In genomic region chr17:40061532-40062038, GRCh38 we compare ENCODE assay signal across 11 cellular contexts. TPM values are rescaled to one million over a fixed set of nuclear protein-coding genes. Genes with fewer than 3 reads are reported as not detected.
DNase-seq lines count a peak whose midpoint lies in the region; ATAC-seq and TF ChIP-seq lines count a peak whose summit lies in the region.
"Had no signal": no experiment of that assay in that cellular context is flagged by ENCODE, and none has a peak within 500 bp of the region (broad histone marks: within the 10 kb centered on the region; RNA-seq: fewer than 3 reads in every experiment).

No MANE protein-coding gene starts in this region.

- no peaks in the 10 kb centered on the region for H3K9me3 Mint-ChIP-seq in activated naive CD8-positive, alpha-beta T cell treated with anti-CD3 and anti-CD28 coated beads, Interleukin-2, amount 10 ng/mL, durations not matched to agents 7 days and 5 days
- H3K9me3 Mint-ChIP-seq in mesothelial cell of epicardium = no peaks in the 10 kb centered on the region

- H3K4me1 ChIP-seq in heart right ventricle (peaks cover 26 to 62% (median 48%) of the 10 kb centered on the region in 9 donors), tibial artery (peaks cover 0 to 45% (median 31%) of the 10 kb centered on the region in 4 donors), breast epithelium (peaks cover 8 to 18% of the 10 kb centered on the region in 2 donors)

- peak overlapping the region; percentile 21 for H3K27ac Mint-ChIP-seq in activated naive CD8-positive, alpha-beta T cell treated with anti-CD3 and anti-CD28 coated beads, Interleukin-2, amount 10 ng/mL, durations not matched to agents 7 days and 5 days
- peak overlapping the region; percentile 76 for H3K27ac Mint-ChIP-seq in mesothelial cell of epicardium

- H3K36me3 Mint-ChIP-seq in activated naive CD8-positive, alpha-beta T cell treated with anti-CD3 and anti-CD28 coated beads, Interleukin-2, amount 10 ng/mL, durations not matched to agents 7 days and 5 days = no peaks in the 10 kb centered on the region
- no peaks in the 10 kb centered on the region for H3K36me3 Mint-ChIP-seq in mesothelial cell of epicardium

- TF ChIP-seq CTCF in heart right ventricle (IDR thresholded peaks at IDR 0.05) (no peak), mesothelial cell of epicardium (IDR thresholded peaks at IDR 0.05; ENCODE audit: unreplicated experiment) (no peak), tibial artery (IDR thresholded peaks at IDR 0.05) (no peak), breast epithelium (IDR thresholded peaks at IDR 0.05) (no peak)

- POLR2A ChIA-PET in activated naive CD8-positive, alpha-beta T cell treated with anti-CD3 and anti-CD28 coated beads, Interleukin-2, amount 10 ng/mL, durations not matched to agents 7 days and 5 days (lab: Charles Lee) = no interaction called here

- no peaks in the 10 kb centered on the region for H3K27me3 ChIP-seq in heart right ventricle
- no peaks in the 10 kb centered on the region for H3K27me3 ChIP-seq in tibial artery
- no peaks in the 10 kb centered on the region for H3K27me3 ChIP-seq in breast epithelium
- H3K27me3 ChIP-seq: adrenal gland, testis had no signal

- no peak overlapping the region for H3K4me3 ChIP-seq in heart right ventricle
- no peak overlapping the region for H3K4me3 ChIP-seq in tibial artery
- no peak overlapping the region for H3K4me3 ChIP-seq in breast epithelium

- peaks cover 27% of the 10 kb centered on the region for H3K4me1 Mint-ChIP-seq in activated naive CD8-positive, alpha-beta T cell treated with anti-CD3 and anti-CD28 coated beads, Interleukin-2, amount 10 ng/mL, durations not matched to agents 7 days and 5 days
- peaks cover 34% of the 10 kb centered on the region for H3K4me1 Mint-ChIP-seq in mesothelial cell of epicardium

- TF ChIP-seq POLR2A in breast epithelium (IDR thresholded peaks at IDR 0.05) = no peak

- H3K9me3 ChIP-seq in heart right ventricle (no peaks in the 10 kb centered on the region), tibial artery (no peaks in the 10 kb centered on the region), breast epithelium (no peaks in the 10 kb centered on the region)
- H3K9me3 ChIP-seq: adrenal gland, testis had no signal

- 82 to 87% methylated on average over 11 of the region's 11 CpGs for WGBS in heart right ventricle, 2 donors

- DNase-seq in heart right ventricle (peak in 1 of 2 donors; percentile 3), cardiac septum (ENCODE audit: low spot score) (no peak), mesothelial cell of epicardium (ENCODE audit: low spot score in 2 of 2, unreplicated experiment in 2 of 2) (no peak), tibial artery (no peak), breast epithelium (ENCODE audit: low spot score in 2 of 2) (no peak)
- DNase-seq in activated naive CD8-positive, alpha-beta T cell treated with anti-CD3 and anti-CD28 coated beads, Interleukin-2, amount 10 ng/mL, durations not matched to agents 7 days and 5 days = no peak
- DNase-seq: NK-92 treated with Interleukin-12 subunit alpha and Interleukin-12 subunit beta, amount 100 ng/mL, for 24 hours; testis had no signal

- no peak for ATAC-seq in heart right ventricle
- no peak for ATAC-seq in activated naive CD8-positive, alpha-beta T cell treated with anti-CD3 and anti-CD28 coated beads, Interleukin-2, amount 10 ng/mL, durations not matched to agents 7 days and 5 days (ENCODE audit: low read depth)
- ATAC-seq in HG02759 (IDR thresholded peaks at IDR 0.05; ENCODE audit: unreplicated experiment) = no peak
- no peak for ATAC-seq in HG02970 (IDR thresholded peaks at IDR 0.05; ENCODE audit: low FRiP score, unreplicated experiment)

- H3K4me3 Mint-ChIP-seq in activated naive CD8-positive, alpha-beta T cell treated with anti-CD3 and anti-CD28 coated beads, Interleukin-2, amount 10 ng/mL, durations not matched to agents 7 days and 5 days = peak overlapping the region; percentile 85
- H3K4me3 Mint-ChIP-seq in mesothelial cell of epicardium = peak overlapping the region; percentile 80

- intact Hi-C loops in heart right ventricle (cut with DNase I) = loop anchor here in 9 of 10 donors (1.0 to 10.0 kb wide), 7 partner anchors 14 to 53 kb away; no protein-coding TSS in a partner anchor
- intact Hi-C loops in cardiac septum (cut with DNase I) = no loop called here
- intact Hi-C loops in tibial artery (cut with DNase I; ENCODE audit: low total_unique reads) = loop anchor here (5.0 kb wide), 1 partner anchor 51 kb away; no protein-coding TSS in a partner anchor
- intact Hi-C loops in breast epithelium (cut with DNase I; ENCODE audit: low total_unique reads) = loop anchor here (10.0 kb wide), 1 partner anchor 53 kb away; no protein-coding TSS in a partner anchor

- peaks cover 33% of the 10 kb centered on the region for H3K27me3 Mint-ChIP-seq in activated naive CD8-positive, alpha-beta T cell treated with anti-CD3 and anti-CD28 coated beads, Interleukin-2, amount 10 ng/mL, durations not matched to agents 7 days and 5 days
- peaks cover 16% of the 10 kb centered on the region for H3K27me3 Mint-ChIP-seq in mesothelial cell of epicardium (ENCODE audit: low read depth)

- H3K27ac ChIP-seq in heart right ventricle (peak overlapping the region in 6 of 10 donors; percentile 66 to 99 (median 84)), tibial artery (peak overlapping the region; percentile 77 to 94), breast epithelium (peak overlapping the region in 1 of 2 donors; percentile 32)

- H3K36me3 ChIP-seq in heart right ventricle (no peaks in the 10 kb centered on the region), tibial artery (no peaks in the 10 kb centered on the region), breast epithelium (no peaks in the 10 kb centered on the region)
- H3K36me3 ChIP-seq: adrenal gland had no signal

RNA-seq across cellular contexts. Expression of gene THRA, which starts 1.2 kb away (rescaled TPM):
- total RNA-seq in heart right ventricle (100 to 1,000 TPM in 1 of 10 donors, 10 to 100 TPM in 9; 59.8 to 102 (median 69.7) TPM), cardiac septum (66.8 TPM), mesothelial cell of epicardium (42.4 to 44.3 TPM (median 43.6 TPM) in 3 replicates), breast epithelium (10 to 100 TPM; 41.6 to 61.0 (median 48.1) TPM)
- polyA plus RNA-seq in heart right ventricle = 10 to 100 TPM; 29.8 to 44.2 TPM
- 10 to 100 TPM; 19.9 to 20.3 TPM for total RNA-seq in activated naive CD8-positive, alpha-beta T cell treated with anti-CD3 and anti-CD28 coated beads, Interleukin-2, amount 10 ng/mL, durations not matched to agents 7 days and 5 days

RNA-seq across cellular contexts. Expression of gene MED24, which starts 7.4 kb away (rescaled TPM):
- 10 to 100 TPM; 46.7 to 63.2 (median 58.4) TPM for total RNA-seq in heart right ventricle
- polyA plus RNA-seq in heart right ventricle = 10 to 100 TPM; 47.2 to 75.6 TPM
- 56.4 TPM for total RNA-seq in cardiac septum
- 10 to 100 TPM; 87.0 to 89.9 TPM for total RNA-seq in activated naive CD8-positive, alpha-beta T cell treated with anti-CD3 and anti-CD28 coated beads, Interleukin-2, amount 10 ng/mL, durations not matched to agents 7 days and 5 days
- 125 to 131 TPM (median 130 TPM) in 3 replicates for total RNA-seq in mesothelial cell of epicardium
- total RNA-seq in breast epithelium = 10 to 100 TPM; 50.7 to 74.7 (median 59.7) TPM

RNA-seq across cellular contexts. Expression of gene NR1D1, which starts 38.8 kb away (rescaled TPM):
- total RNA-seq in heart right ventricle (10 to 100 TPM in 7 of 10 donors, 1 to 10 TPM in 3; 5.5 to 41.3 (median 29.9) TPM), cardiac septum (25.8 TPM), mesothelial cell of epicardium (2.4 to 2.6 TPM (median 2.6 TPM) in 3 replicates), breast epithelium (10 to 100 TPM in 1 of 3 donors, 1 to 10 TPM in 2; 8.8 to 10.5 (median 9.2) TPM)
- 10 to 100 TPM in 1 of 2 donors, 1 to 10 TPM in 1; 7.1 to 24.4 TPM for polyA plus RNA-seq in heart right ventricle
- total RNA-seq in activated naive CD8-positive, alpha-beta T cell treated with anti-CD3 and anti-CD28 coated beads, Interleukin-2, amount 10 ng/mL, durations not matched to agents 7 days and 5 days = 1 to 10 TPM; 5.0 to 5.8 TPM

RNA-seq across cellular contexts. Expression of gene CSF3, which starts 46.3 kb away (rescaled TPM):
- 1 to 10 TPM in 2 of 10 donors, under 1 TPM in 1, not detected in 7; 0.81 to 4.2 (median 1.6) TPM for total RNA-seq in heart right ventricle
- polyA plus RNA-seq in heart right ventricle = under 1 TPM; 0.29 to 0.32 TPM
- total RNA-seq in cardiac septum = not detected
- total RNA-seq in activated naive CD8-positive, alpha-beta T cell treated with anti-CD3 and anti-CD28 coated beads, Interleukin-2, amount 10 ng/mL, durations not matched to agents 7 days and 5 days = not detected
- total RNA-seq in mesothelial cell of epicardium = not detected in 3 replicates
- total RNA-seq in breast epithelium = 10 to 100 TPM in 1 of 3 donors, under 1 TPM in 1, not detected in 1; 0.32 to 13.0 TPM
